ENCODE assay signal across 24 cellular contexts in genomic region chr7:131956864-131957263, GRCh38.
"Had no signal": no experiment of that assay in that cellular context is flagged by ENCODE, and none has a peak within 500 bp of the region (broad histone marks: within the 10 kb centered on the region; RNA-seq: fewer than 3 reads in every experiment).

No MANE protein-coding gene starts in this region.

- H3K4me1 Mint-ChIP-seq: immature natural killer cell; mesothelial cell of epicardium; naive B cell; naive thymus-derived CD8-positive, alpha-beta T cell had no signal

- H3K4me3 Mint-ChIP-seq: immature natural killer cell; mesothelial cell of epicardium; naive B cell; naive thymus-derived CD8-positive, alpha-beta T cell had no signal

- H3K36me3 Mint-ChIP-seq: immature natural killer cell; mesothelial cell of epicardium; naive B cell; naive thymus-derived CD8-positive, alpha-beta T cell had no signal

- H3K27me3 ChIP-seq: esophagus squamous epithelium, gastroesophageal sphincter, hepatocyte had no signal

- H3K27ac ChIP-seq: coronary artery, epithelial cell of prostate, esophagus squamous epithelium, gastroesophageal sphincter, heart left ventricle, hepatocyte, left lung, lower lobe of right lung had no signal

- H2AFZ ChIP-seq: hepatocyte had no signal

- H3K4me1 ChIP-seq: esophagus squamous epithelium, left lung, lower lobe of right lung had no signal

- DNase-seq: dermis blood vessel endothelial cell; effector CD4-positive, alpha-beta T cell; effector memory CD4-positive, alpha-beta T cell; erythroblast; esophagus squamous epithelium; foreskin fibroblast; foreskin melanocyte; heart left ventricle; immature natural killer cell; kidney; left lung; left ventricle myocardium superior; lower lobe of right lung; mesenchymal stem cell; mucosa of descending colon; naive B cell; naive thymus-derived CD8-positive, alpha-beta T cell had no signal

- H3K9me3 ChIP-seq: esophagus squamous epithelium, gastroesophageal sphincter, left lung, lower lobe of right lung, mucosa of descending colon had no signal

- H3K4me3 ChIP-seq: coronary artery, dorsolateral prefrontal cortex, esophagus squamous epithelium, gastroesophageal sphincter, heart left ventricle, hepatocyte, left lung, lower lobe of right lung, mucosa of descending colon had no signal

- H3K36me3 ChIP-seq: esophagus squamous epithelium, gastroesophageal sphincter, heart left ventricle, left lung, lower lobe of right lung had no signal

- ATAC-seq: esophagus mucosa; gastroesophageal sphincter; heart left ventricle; left lung; left ventricle myocardium superior; lower lobe of right lung; mucosa of descending colon; naive thymus-derived CD8-positive, alpha-beta T cell had no signal

- H3K4me2 ChIP-seq: hepatocyte had no signal

- H3K27ac Mint-ChIP-seq: immature natural killer cell; mesothelial cell of epicardium; naive B cell; naive thymus-derived CD8-positive, alpha-beta T cell had no signal

- H3K79me2 ChIP-seq: hepatocyte had no signal

- H3K9me3 Mint-ChIP-seq: mesothelial cell of epicardium had no signal
